Comparison of ENCODE assay signal across 1 cellular context in the genomic region with DNA sequence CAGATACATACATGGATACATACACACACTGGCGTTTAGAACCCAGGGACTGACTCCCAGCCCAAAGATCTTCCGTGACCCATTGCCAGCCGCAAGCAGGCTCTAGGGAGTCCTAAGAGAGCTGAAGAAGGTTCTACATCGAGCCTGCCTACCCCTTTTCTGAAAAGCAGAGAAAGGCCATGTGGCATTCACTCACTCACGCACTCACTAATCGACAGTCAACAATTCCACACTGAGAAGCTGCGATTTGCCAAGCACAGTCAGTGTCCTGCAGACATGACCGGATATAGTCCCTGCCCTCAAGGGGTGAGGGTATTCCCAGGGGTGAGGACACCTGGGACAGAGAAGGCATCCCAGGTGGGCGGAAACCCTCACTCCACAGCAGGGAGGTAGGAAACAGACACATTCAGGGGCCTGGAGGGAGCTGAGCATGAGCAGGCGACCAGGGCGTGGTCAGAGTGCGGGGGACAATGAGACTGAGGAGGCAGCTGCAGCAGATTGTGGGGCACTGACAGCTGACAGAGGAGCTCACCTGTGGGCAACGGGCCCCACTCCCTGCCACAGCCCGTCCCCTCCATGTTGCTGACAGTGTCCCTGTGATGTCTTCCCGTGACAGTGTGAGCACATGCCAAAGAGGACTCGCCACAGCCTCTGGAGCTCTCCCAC.
TF ChIP-seq lines count a peak whose summit lies in the region.

No MANE protein-coding gene starts in this region.

TF ChIP-seq in HepG2, 621 proteins besides CTCF, POLR2A, EP300 and RAD21:
- peak; percentile 80 for TF ChIP-seq ZNF768 (CRISPR knock-in tag; IDR thresholded peaks at IDR 0.05)
- TF ChIP-seq ZFYVE20 (CRISPR knock-in tag; IDR thresholded peaks at IDR 0.05; ENCODE audit: borderline replicate concordance, low read depth), result no peak
